16 cellular contexts compared by ENCODE assay signal in genomic region chr7:75924251-75924650, GRCh38. TPM values are rescaled to one million over a fixed set of nuclear protein-coding genes. Genes with fewer than 3 reads are reported as not detected.
A peak's percentile ranks its signal among the peaks of the same experiment; 100 is the strongest.
DNase-seq lines count a peak whose midpoint lies in the region; ATAC-seq and TF ChIP-seq lines count a peak whose summit lies in the region.
"Had no signal": no experiment of that assay in that cellular context is flagged by ENCODE, and none has a peak within 500 bp of the region (broad histone marks: within the 10 kb centered on the region; RNA-seq: fewer than 3 reads in every experiment).

No MANE protein-coding gene starts in this region.

- TF ChIP-seq CTCF in liver (IDR thresholded peaks at IDR 0.05; ENCODE audit: low read depth, low read length, missing input control) (no peak), nephron (IDR thresholded peaks at IDR 0.05; ENCODE audit: unreplicated experiment in 3 of 3) (no peak)

- peaks cover 30% of the 10 kb centered on the region for H3K4me1 Mint-ChIP-seq in nephron

- intact Hi-C loops in left cardiac atrium (cut with DNase I), result no loop called here

- no peak overlapping the region for H3K4me3 Mint-ChIP-seq in nephron
- H3K4me3 Mint-ChIP-seq: CD4-positive, CD25-positive, alpha-beta regulatory T cell; CD8-positive, alpha-beta T cell had no signal

- H3K9ac ChIP-seq in liver (ENCODE audit: low read depth in 1 of 2, low read length in 2 of 2), result peak overlapping the region in 1 of 2 donors; percentile 61
- H3K9ac ChIP-seq: GM23248 had no signal

- H3K36me3 Mint-ChIP-seq in nephron (ENCODE audit: low read depth), result peaks cover 10% of the 10 kb centered on the region

- DNase-seq in kidney glomerular epithelial cell (lab: John Stamatoyannopoulos, UW) (peak; percentile 65), erythroblast (lab: John Stamatoyannopoulos, UW) (no peak), left cardiac atrium (no peak)
- DNase-seq: Caco-2; CD4-positive, CD25-positive, alpha-beta regulatory T cell; CD8-positive, alpha-beta T cell; DMS153; DND-41; GM23248; H7; HCEC 1CT had no signal

- peaks cover 2 to 18% (median 11%) of the 10 kb centered on the region in 4 donors for H3K36me3 ChIP-seq in liver (ENCODE audit: control insufficient read depth in 4 of 4, insufficient read depth in 3 of 4, low read depth in 1 of 4, low read length in 3 of 4)

- 98% methylated on average over 2 of the region's 2 CpGs for WGBS in liver

- H3K27ac ChIP-seq in liver (ENCODE audit: low read depth in 1 of 2, low read length in 2 of 2), result peak overlapping the region; percentile 99 to 100
- H3K27ac ChIP-seq: C4-2B, GM23248 had no signal

- no peak overlapping the region for H3K4me3 ChIP-seq in liver (ENCODE audit: low read depth in 1 of 3, low read length in 3 of 3)
- H3K4me3 ChIP-seq: GM23248 had no signal

- H3K9me3 Mint-ChIP-seq in nephron, result no peaks in the 10 kb centered on the region
- H3K9me3 Mint-ChIP-seq: CD4-positive, CD25-positive, alpha-beta regulatory T cell; CD8-positive, alpha-beta T cell had no signal

- peak overlapping the region; percentile 82 to 89 (median 86) for H3K27ac Mint-ChIP-seq in nephron
- H3K27ac Mint-ChIP-seq: CD4-positive, CD25-positive, alpha-beta regulatory T cell had no signal

- no peaks in the 10 kb centered on the region for H3K9me3 ChIP-seq in liver (ENCODE audit: control insufficient read depth in 4 of 4, low read length in 3 of 4)
- H3K9me3 ChIP-seq: Caco-2 had no signal

- no peaks in the 10 kb centered on the region for H3K27me3 Mint-ChIP-seq in nephron (ENCODE audit: low read depth)

- H3K27me3 ChIP-seq in liver (ENCODE audit: control insufficient read depth in 4 of 4, insufficient read depth in 4 of 4, low read length in 3 of 4), result no peaks in the 10 kb centered on the region

- no peak for TF ChIP-seq RAD21 in liver (IDR thresholded peaks at IDR 0.05)

- peaks cover 13 to 65% (median 27%) of the 10 kb centered on the region in 4 donors for H3K4me1 ChIP-seq in liver (ENCODE audit: control insufficient read depth in 4 of 4, insufficient read depth in 4 of 4, low read length in 3 of 4)

- TF ChIP-seq POLR2A in erythroblast (IDR thresholded peaks at IDR 0.05; ENCODE audit: low read length), result no peak

- ATAC-seq in HG03097 (IDR thresholded peaks at IDR 0.05; ENCODE audit: low FRiP score, unreplicated experiment) (no peak), left cardiac atrium (no peak), HG03521 (IDR thresholded peaks at IDR 0.05; ENCODE audit: unreplicated experiment) (no peak)
- ATAC-seq: CD8-positive, alpha-beta T cell had no signal

TF ChIP-seq in liver, 16 proteins besides CTCF, POLR2A, EP300 and RAD21:
- TF ChIP-seq JUND (IDR thresholded peaks at IDR 0.05), result no peak
- TF ChIP-seq REST (IDR thresholded peaks at IDR 0.05), result no peak
- no peak for TF ChIP-seq SP1 (IDR thresholded peaks at IDR 0.05)
- TF ChIP-seq YY1 (IDR thresholded peaks at IDR 0.05), result no peak
- no peak for TF ChIP-seq TAF1 (conservative IDR thresholded peaks at IDR 0.05)
- no peak for TF ChIP-seq NR2F2 (IDR thresholded peaks at IDR 0.05)
- no peak for TF ChIP-seq FOXA2 (IDR thresholded peaks at IDR 0.05)
- TF ChIP-seq RXRA (IDR thresholded peaks at IDR 0.05), result no peak
- no peak for TF ChIP-seq HNF4A (conservative IDR thresholded peaks at IDR 0.05)
- TF ChIP-seq FOXA1 (IDR thresholded peaks at IDR 0.05), result no peak
- no peak for TF ChIP-seq ZBTB33 (IDR thresholded peaks at IDR 0.05)
- no peak for TF ChIP-seq GABPA (IDR thresholded peaks at IDR 0.05 in 1 of 2, conservative IDR thresholded peaks at IDR 0.05 in 1 of 2)
- no peak for TF ChIP-seq HNF4G (IDR thresholded peaks at IDR 0.05)
- no peak for TF ChIP-seq EGR1 (IDR thresholded peaks at IDR 0.05; ENCODE audit: low read depth in 2 of 2)
- TF ChIP-seq MAX (IDR thresholded peaks at IDR 0.05), result no peak
- TF ChIP-seq ATF3 (IDR thresholded peaks at IDR 0.05), result no peak
TF ChIP-seq in liver: peak in this region for 0.

RNA-seq across cellular contexts. Expression of gene POR, which starts 9.3 kb away (rescaled TPM):
- total RNA-seq in liver, result 100 to 1,000 TPM; 116 to 571 TPM
- 100 to 1,000 TPM; 377 to 973 TPM for polyA plus RNA-seq in liver
- 100 to 1,000 TPM in 1 of 2 donors, 10 to 100 TPM in 1; 60.6 to 128 TPM for total RNA-seq in left cardiac atrium

RNA-seq across cellular contexts. Expression of gene RHBDD2, which starts 45.4 kb away (rescaled TPM):
- total RNA-seq in liver (10 to 100 TPM; 13.6 to 18.8 TPM), left cardiac atrium (10 to 100 TPM; 26.5 to 41.8 TPM)
- 10 to 100 TPM; 55.7 to 65.0 TPM for polyA plus RNA-seq in liver
